8 cellular contexts compared by ENCODE assay signal in the genomic region with DNA sequence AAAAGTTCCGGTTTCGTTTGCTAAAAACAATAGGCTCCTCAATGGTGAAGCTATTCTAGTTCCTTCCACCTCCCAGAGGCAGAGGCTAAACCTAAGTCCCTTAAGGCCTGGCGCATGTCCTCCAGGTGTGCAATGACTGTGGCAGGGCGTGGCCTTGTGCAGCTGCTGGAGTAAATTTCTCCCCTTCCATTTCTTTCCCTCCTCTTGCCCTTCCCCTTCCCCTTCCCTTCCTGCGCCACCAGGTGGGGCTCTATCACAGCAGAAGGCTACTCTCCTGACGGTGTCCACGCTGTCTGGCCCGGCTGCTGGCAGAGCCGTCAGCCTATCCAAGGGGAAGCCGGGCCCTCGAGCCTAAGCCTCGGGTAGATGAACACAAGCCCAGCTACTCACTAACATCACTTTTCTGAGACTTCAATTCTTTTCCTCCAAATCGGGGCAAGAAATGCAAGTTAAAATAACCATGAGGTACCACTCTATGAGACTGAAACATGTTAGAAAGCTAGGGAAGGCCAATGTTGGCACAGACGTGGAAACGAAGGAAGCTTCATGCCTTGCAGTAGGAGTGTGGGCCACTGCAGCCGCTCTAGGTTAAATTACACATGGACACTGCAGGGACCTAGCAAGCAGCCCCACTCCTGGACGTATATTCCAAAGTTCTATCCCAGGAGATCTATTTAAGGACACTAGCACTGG.
DNase-seq lines count a peak whose midpoint lies in the region; ATAC-seq and TF ChIP-seq lines count a peak whose summit lies in the region.

No MANE protein-coding gene starts in this region.

- in situ Hi-C loops in T47D (cut with HindIII; ENCODE audit: low pct_unique_long_range_greater_than_20kb, low sequenced_read_pairs), result no loop called here

- ATAC-seq in GM18861 (IDR thresholded peaks at IDR 0.05; ENCODE audit: unreplicated experiment), result peak; percentile 77
- ATAC-seq in HG03060 (IDR thresholded peaks at IDR 0.05; ENCODE audit: low read depth, unreplicated experiment), result peak; percentile 97

- TF ChIP-seq CTCF in VCaP (conservative IDR thresholded peaks at IDR 0.05), result peak; percentile 81

- DNase-seq in AG08395 (ENCODE audit: low spot score), result peak; percentile 82
- DNase-seq in NCI-H2107 treated with DMSO at 0.1 percent for 48 hours (lab: John Stamatoyannopoulos, UW; ENCODE audit: unreplicated experiment), result peak; percentile 41
- peak; percentile 39 to 82 for DNase-seq in T47D (ENCODE audit: low read depth in 1 of 2, low spot score in 1 of 2)
- DNase-seq in iris pigment epithelial cell (ENCODE audit: low read depth), result peak; percentile 64
- peak; percentile 74 for DNase-seq in stimulated activated CD4-positive, alpha-beta T cell treated with anti-CD3 and anti-CD28 coated beads, Interleukin-1b, Interleukin-23, amount 100 ng/mL, for 48 hours

- no peak overlapping the region for H3K27ac ChIP-seq in VCaP
